In genomic region chr20:44475372-44475693, GRCh38 we compare ENCODE assay signal across 8 cellular contexts. TPM values are rescaled to one million over a fixed set of nuclear protein-coding genes. Genes with fewer than 3 reads are reported as not detected.
DNase-seq lines count a peak whose midpoint lies in the region; ATAC-seq and TF ChIP-seq lines count a peak whose summit lies in the region.

No MANE protein-coding gene starts in this region.

- TF ChIP-seq POLR2A in thyroid gland (IDR thresholded peaks at IDR 0.05), result no peak
- TF ChIP-seq POLR2A in erythroblast (IDR thresholded peaks at IDR 0.05; ENCODE audit: low read length), result no peak

- no peaks in the 10 kb centered on the region for H3K27me3 ChIP-seq in left lung
- no peaks in the 10 kb centered on the region for H3K27me3 ChIP-seq in thyroid gland

- H3K27ac ChIP-seq in angular gyrus (ENCODE audit: low read depth, low read length), result peak overlapping the region; percentile 46
- H3K27ac ChIP-seq in left lung, result peak overlapping the region; percentile 77 to 92
- H3K27ac ChIP-seq in thyroid gland, result peak overlapping the region in 2 of 3 donors; percentile 95 to 96

- no peaks in the 10 kb centered on the region for H3K9me3 Mint-ChIP-seq in activated CD4-positive, alpha-beta T cell treated with anti-CD3 and anti-CD28 coated beads, Interleukin-2, amount 10 ng/mL, durations not matched to agents 24 days and 14 days

- peak overlapping the region; percentile 99 for H3K4me3 Mint-ChIP-seq in activated CD4-positive, alpha-beta T cell treated with anti-CD3 and anti-CD28 coated beads, Interleukin-2, amount 10 ng/mL, durations not matched to agents 24 days and 14 days

- peak overlapping the region; percentile 67 to 69 for H3K4me3 ChIP-seq in left lung
- H3K4me3 ChIP-seq in thyroid gland (replicated peaks in 1 of 3), result peak overlapping the region in 1 of 3 donors; percentile 70

- no peak for DNase-seq in activated CD4-positive, alpha-beta T cell treated with anti-CD3 and anti-CD28 coated beads, Interleukin-2, amount 10 ng/mL, durations not matched to agents 24 days and 14 days
- DNase-seq in activated CD4-positive, alpha-beta T cell treated with anti-CD3 and anti-CD28 coated beads, Interleukin-2, amount 50 U/mL, for 4 hours, result no peak
- DNase-seq in left lung, result no peak
- DNase-seq in thyroid gland, result no peak
- DNase-seq in erythroblast (lab: John Stamatoyannopoulos, UW), result no peak

- WGBS in thyroid gland, 2 donors, result 16 to 28% methylated on average over 2 of the region's 2 CpGs

- TF ChIP-seq CTCF in left lung (IDR thresholded peaks at IDR 0.05) (no peak), thyroid gland (IDR thresholded peaks at IDR 0.05) (no peak)

- H3K4me1 ChIP-seq in left lung (peaks cover 3 to 19% of the 10 kb centered on the region in 2 donors), thyroid gland (peaks cover 14 to 15% of the 10 kb centered on the region in 2 donors)

- intact Hi-C loops in activated CD4-positive, alpha-beta T cell treated with anti-CD3 and anti-CD28 coated beads, Interleukin-2, amount 10 ng/mL, durations not matched to agents 24 days and 14 days (cut with micrococcal nuclease), result loop anchor here (1.0 to 10.0 kb wide), 5 partner anchors 91 to 265 kb away; partner anchors contain the start of genes FITM2 and OSER1
- intact Hi-C loops in left lung (cut with DNase I) (no loop called here), thyroid gland (cut with DNase I) (loop anchor here (10.0 kb wide), 2 partner anchors 139 to 261 kb away; partner anchors contain the start of gene OSER1)

- H3K9me3 ChIP-seq in left lung, result no peaks in the 10 kb centered on the region
- H3K9me3 ChIP-seq in thyroid gland, result no peaks in the 10 kb centered on the region

- H3K36me3 ChIP-seq in left lung (peaks cover 0 to 4% of the 10 kb centered on the region in 2 donors), thyroid gland (peaks cover 0 to 3% of the 10 kb centered on the region in 2 donors)

- peak overlapping the region; percentile 99 for H3K27ac Mint-ChIP-seq in activated CD4-positive, alpha-beta T cell treated with anti-CD3 and anti-CD28 coated beads, Interleukin-2, amount 10 ng/mL, durations not matched to agents 24 days and 14 days

- peak; percentile 8 for ATAC-seq in left lung
- ATAC-seq in GM19467 (IDR thresholded peaks at IDR 0.05; ENCODE audit: unreplicated experiment), result no peak
- no peak for ATAC-seq in HG03095 (IDR thresholded peaks at IDR 0.05; ENCODE audit: unreplicated experiment)

- H3K36me3 Mint-ChIP-seq in activated CD4-positive, alpha-beta T cell treated with anti-CD3 and anti-CD28 coated beads, Interleukin-2, amount 10 ng/mL, durations not matched to agents 24 days and 14 days (ENCODE audit: low read depth), result peaks cover 3% of the 10 kb centered on the region

- H3K27me3 Mint-ChIP-seq in activated CD4-positive, alpha-beta T cell treated with anti-CD3 and anti-CD28 coated beads, Interleukin-2, amount 10 ng/mL, durations not matched to agents 24 days and 14 days, result no peaks in the 10 kb centered on the region

- peaks cover 12% of the 10 kb centered on the region for H3K4me1 Mint-ChIP-seq in activated CD4-positive, alpha-beta T cell treated with anti-CD3 and anti-CD28 coated beads, Interleukin-2, amount 10 ng/mL, durations not matched to agents 24 days and 14 days

RNA-seq across cellular contexts. Expression of gene TTPAL, which starts 0.3 kb away (rescaled TPM):
- 22.6 and 23.2 TPM in 2 replicates for total RNA-seq in activated CD4-positive, alpha-beta T cell treated with anti-CD3 and anti-CD28 coated beads, Interleukin-2, amount 10 ng/mL, durations not matched to agents 24 days and 14 days
- total RNA-seq in left lung, result 10 to 100 TPM; 13.7 to 15.1 TPM
- 10 to 100 TPM; 14.2 to 27.7 (median 22.3) TPM for total RNA-seq in thyroid gland

RNA-seq across cellular contexts. Expression of gene SERINC3, which starts 46.5 kb away (rescaled TPM):
- total RNA-seq in activated CD4-positive, alpha-beta T cell treated with anti-CD3 and anti-CD28 coated beads, Interleukin-2, amount 10 ng/mL, durations not matched to agents 24 days and 14 days, result 47.1 and 49.6 TPM in 2 replicates
- 100 to 1,000 TPM; 110 to 123 TPM for total RNA-seq in left lung
- total RNA-seq in thyroid gland, result 100 to 1,000 TPM; 113 to 140 (median 137) TPM

Comparison
In these comparisons a context has a peak if more than half of its experiments do, and no peak if none do; other contexts are left out.
1. intact Hi-C loops: an anchor here in activated CD4-positive, alpha-beta T cell treated with anti-CD3 and anti-CD28 coated beads, Interleukin-2, amount 10 ng/mL, durations not matched to agents 24 days and 14 days (1.0 to 10.0 kb wide) and thyroid gland (10.0 kb wide); none called in left lung.